18 cellular contexts compared by ENCODE assay signal in the genomic region with DNA sequence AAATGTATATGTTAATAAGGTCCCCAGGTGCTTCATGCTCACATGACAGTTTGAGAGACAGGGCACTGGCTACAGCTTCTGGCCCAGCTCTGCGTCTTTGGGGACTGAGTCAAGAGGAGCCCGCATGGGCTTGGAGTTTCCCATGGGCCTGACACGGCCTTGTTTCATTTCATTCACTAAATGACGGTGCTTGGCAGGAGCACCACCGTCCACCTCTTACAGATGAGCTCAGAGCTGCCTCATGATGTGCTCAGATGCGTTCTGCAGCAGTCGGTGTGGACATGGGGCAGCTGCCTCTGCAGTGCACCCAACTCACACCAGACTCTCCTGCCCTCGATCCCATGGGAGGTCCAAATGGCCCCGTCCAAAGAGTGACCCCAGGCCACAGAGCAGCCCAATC.
DNase-seq lines count a peak whose midpoint lies in the region; ATAC-seq and TF ChIP-seq lines count a peak whose summit lies in the region.
"Had no signal": no experiment of that assay in that cellular context is flagged by ENCODE, and none has a peak within 500 bp of the region (broad histone marks: within the 10 kb centered on the region; RNA-seq: fewer than 3 reads in every experiment).

No MANE protein-coding gene starts in this region.

- H3K4me1 ChIP-seq in left ventricle myocardium inferior = no peaks in the 10 kb centered on the region
- no peaks in the 10 kb centered on the region for H3K4me1 ChIP-seq in adrenal gland (replicated peaks in 1 of 2)
- H3K4me1 ChIP-seq in lower lobe of right lung = no peaks in the 10 kb centered on the region

- DNase-seq in left ventricle myocardium superior = no peak
- DNase-seq in left ventricle myocardium inferior = no peak
- peak in 4 of 7 donors; percentile 18 to 54 (median 36) for DNase-seq in adrenal gland
- no peak for DNase-seq in lower lobe of right lung
- DNase-seq in DMS53 treated with DMSO at 0.1 percent for 48 hours (lab: John Stamatoyannopoulos, UW; ENCODE audit: unreplicated experiment) = no peak
- DNase-seq in activated CD4-positive, alpha-beta T cell treated with anti-CD3 and anti-CD28 coated beads for 4 hours = no peak
- no peak for DNase-seq in HCEC 1CT
- DNase-seq: DND-41, HFFc6, KG1, NCI-H2029, NCI-H2227 treated with DMSO at 0.1 percent for 48 hours, NCI-H510A treated with DMSO at 0.1 percent for 48 hours, NCI-H82, OCI-M1, SIG-M5 had no signal

- H3K27ac ChIP-seq in left ventricle myocardium inferior (replicated peaks) (no peak overlapping the region), adrenal gland (peak overlapping the region in 1 of 5 donors; percentile 66), lower lobe of right lung (no peak overlapping the region)
- H3K27ac ChIP-seq: C4-2B had no signal

- ATAC-seq in left ventricle myocardium superior (peak; percentile 33), lower lobe of right lung (peak; percentile 52 to 68)
- ATAC-seq: SK-N-SH treated with all-trans-retinoic acid at 6 μM for 48 hours had no signal

- H3K9me3 ChIP-seq in left ventricle myocardium inferior (replicated peaks) = no peaks in the 10 kb centered on the region
- no peaks in the 10 kb centered on the region for H3K9me3 ChIP-seq in adrenal gland (replicated peaks in 1 of 3)
- no peaks in the 10 kb centered on the region for H3K9me3 ChIP-seq in lower lobe of right lung

- H3K4me3 ChIP-seq in left ventricle myocardium inferior = no peak overlapping the region
- no peak overlapping the region for H3K4me3 ChIP-seq in adrenal gland
- H3K4me3 ChIP-seq in lower lobe of right lung = no peak overlapping the region

- H3K36me3 ChIP-seq in left ventricle myocardium inferior (no peaks in the 10 kb centered on the region), adrenal gland (replicated peaks in 1 of 2) (no peaks in the 10 kb centered on the region), lower lobe of right lung (no peaks in the 10 kb centered on the region)

- no peak for TF ChIP-seq CTCF in left ventricle myocardium inferior (IDR thresholded peaks at IDR 0.05; ENCODE audit: borderline replicate concordance)
- TF ChIP-seq CTCF in adrenal gland (IDR thresholded peaks at IDR 0.05) = no peak
- no peak for TF ChIP-seq CTCF in lower lobe of right lung (IDR thresholded peaks at IDR 0.05)

- H3K27me3 ChIP-seq in left ventricle myocardium inferior (ENCODE audit: low read depth) (peaks cover 19% of the 10 kb centered on the region), adrenal gland (no peaks in the 10 kb centered on the region), lower lobe of right lung (ENCODE audit: low read depth) (peaks cover 4% of the 10 kb centered on the region)

- intact Hi-C loops in left ventricle myocardium superior (cut with micrococcal nuclease) = no loop called here
- intact Hi-C loops in left ventricle myocardium inferior (cut with micrococcal nuclease) = no loop called here
- intact Hi-C loops in adrenal gland (cut with DNase I) = no loop called here
- intact Hi-C loops in lower lobe of right lung (cut with DNase I) = no loop called here

- TF ChIP-seq POLR2A in adrenal gland (IDR thresholded peaks at IDR 0.05) = no peak

- WGBS in adrenal gland, 4 donors = 46 to 67% (median 60%) methylated on average over 6 to 9 of the region's 9 CpGs

Comparison
In these comparisons a context has a peak if more than half of its experiments do, and no peak if none do; other contexts are left out.
1. DNase-seq: peak in adrenal gland (4 of 7); none in left ventricle myocardium superior (single experiment), left ventricle myocardium inferior (single experiment), lower lobe of right lung (single experiment), DMS53 treated with DMSO at 0.1 percent for 48 hours (single experiment), activated CD4-positive, alpha-beta T cell treated with anti-CD3 and anti-CD28 coated beads for 4 hours (0 of 2) and HCEC 1CT (single experiment).